ENCODE assay signal across 27 cellular contexts in genomic region chr22:20580179-20580578, GRCh38.
A peak's percentile ranks its signal among the peaks of the same experiment; 100 is the strongest.
DNase-seq lines count a peak whose midpoint lies in the region; ATAC-seq, FAIRE-seq and TF ChIP-seq lines count a peak whose summit lies in the region.
"Had no signal": no experiment of that assay in that cellular context is flagged by ENCODE, and none has a peak within 500 bp of the region (broad histone marks: within the 10 kb centered on the region; RNA-seq: fewer than 3 reads in every experiment).

No MANE protein-coding gene starts in this region.

- H3K36me3 Mint-ChIP-seq in Calu3 (ENCODE audit: insufficient read depth, unreplicated experiment) (peaks cover 40% of the 10 kb centered on the region), osteocyte (ENCODE audit: unreplicated experiment) (peaks cover 22% of the 10 kb centered on the region)

- no peak overlapping the region for H3K4me3 ChIP-seq in H1 (ENCODE audit: extremely low read depth in 1 of 4, insufficient read depth in 2 of 4, low read depth in 3 of 4, low read length in 4 of 4)
- H3K4me3 ChIP-seq: dorsolateral prefrontal cortex, left ventricle myocardium inferior, suprapubic skin, uterus had no signal

- H2BK20ac ChIP-seq in H1 (ENCODE audit: low read length) = no peak overlapping the region

- no peak overlapping the region for H4K5ac ChIP-seq in H1 (ENCODE audit: insufficient read length, low read depth, low read length)

- no peak overlapping the region for H2BK120ac ChIP-seq in H1 (replicated peaks; ENCODE audit: low read depth, low read length)

- H3K14ac ChIP-seq in H1 (ENCODE audit: insufficient read length) = no peak overlapping the region

- H2AFZ ChIP-seq in H1 (ENCODE audit: low read length) = no peak overlapping the region

- no peak overlapping the region for H3K18ac ChIP-seq in H1 (ENCODE audit: extremely low read depth, low read length)

- H3K9me3 Mint-ChIP-seq in Calu3 (ENCODE audit: low read depth, unreplicated experiment) (no peaks in the 10 kb centered on the region), osteocyte (ENCODE audit: unreplicated experiment) (no peaks in the 10 kb centered on the region)

- H3K27me3 Mint-ChIP-seq in Calu3 (ENCODE audit: unreplicated experiment) (no peaks in the 10 kb centered on the region), osteocyte (ENCODE audit: unreplicated experiment) (no peaks in the 10 kb centered on the region)

- TF ChIP-seq CTCF in Calu3 (IDR thresholded peaks at IDR 0.05; ENCODE audit: unreplicated experiment) = no peak
- no peak for TF ChIP-seq CTCF in H1 (IDR thresholded peaks at IDR 0.05; ENCODE audit: control extremely low read depth in 1 of 3, insufficient read depth in 1 of 3, low read depth in 1 of 3, low read length in 3 of 3)
- no peak for TF ChIP-seq CTCF in osteocyte (IDR thresholded peaks at IDR 0.05)

- H2BK12ac ChIP-seq in H1 (ENCODE audit: low read depth, low read length) = no peak overlapping the region

- no peak overlapping the region for H3K23ac ChIP-seq in H1 (ENCODE audit: insufficient read length)

- no peak for TF ChIP-seq RAD21 in H1 (IDR thresholded peaks at IDR 0.05 in 1 of 2, conservative IDR thresholded peaks at IDR 0.05 in 1 of 2; ENCODE audit: low read depth in 2 of 2, low read length in 2 of 2)

- BruUV-seq in Calu3 (replicated peaks; lab: Mats Ljungman, UMichigan) = no TSS peak

- peaks cover 3 to 11% of the 10 kb centered on the region in 2 experiments for H4K20me1 ChIP-seq in H1 (replicated peaks in 1 of 2; ENCODE audit: control insufficient read depth in 1 of 2, insufficient read depth in 2 of 2, low read length in 2 of 2)

- no peak overlapping the region for H3K9ac ChIP-seq in H1 (replicated peaks in 1 of 4; ENCODE audit: extremely low read depth in 1 of 4, low read depth in 3 of 4, low read length in 3 of 4)

- no peak for ATAC-seq in GM21576 (IDR thresholded peaks at IDR 0.05; ENCODE audit: unreplicated experiment)

- no peaks in the 10 kb centered on the region for H3K23me2 ChIP-seq in H1 (ENCODE audit: low read depth, low read length)

- H3K27me3 ChIP-seq in H1 (replicated peaks in 1 of 4; ENCODE audit: control insufficient read depth in 3 of 4, extremely low read depth in 1 of 4, insufficient read depth in 3 of 4, low read length in 3 of 4) = no peaks in the 10 kb centered on the region
- H3K27me3 ChIP-seq: dorsolateral prefrontal cortex, suprapubic skin, uterus had no signal

- POLR2A ChIA-PET in H1 (lab: Charles Lee; ENCODE audit: partially characterized antibody) = interaction anchor here (1.5 kb wide), 1 partner anchor 8 kb away, joined by 5 read pairs; no protein-coding TSS in a partner anchor

- no peaks in the 10 kb centered on the region for H3K79me2 ChIP-seq in H1 (ENCODE audit: control insufficient read depth in 1 of 2, insufficient read depth in 2 of 2, low read length in 2 of 2)

- H2AK5ac ChIP-seq in H1 (ENCODE audit: low read depth, low read length) = no peak overlapping the region

- H3K9me3 ChIP-seq in H1 (ENCODE audit: insufficient read depth in 2 of 2, low read depth in 1 of 2, low read length in 1 of 2) = no peaks in the 10 kb centered on the region
- H3K9me3 ChIP-seq: left ventricle myocardium inferior, suprapubic skin, uterus had no signal

- peaks cover 7 to 21% (median 15%) of the 10 kb centered on the region in 4 experiments for H3K36me3 ChIP-seq in H1 (ENCODE audit: control insufficient read depth in 2 of 4, insufficient read depth in 4 of 4, low read length in 3 of 4)
- H3K36me3 ChIP-seq: uterus had no signal

- no peak overlapping the region for H3K4ac ChIP-seq in H1 (replicated peaks; ENCODE audit: insufficient read length, low read depth, low read length)

- H3K4me1 Mint-ChIP-seq in Calu3 (ENCODE audit: low read depth, unreplicated experiment) (no peaks in the 10 kb centered on the region), osteocyte (ENCODE audit: unreplicated experiment) (peaks cover 21% of the 10 kb centered on the region)

- peak; percentile 16 for DNase-seq in activated T-cell treated with anti-CD3 and anti-CD28 coated beads, Interleukin-2, amount 50 U/mL, for 1 hour
- no peak for DNase-seq in activated T-cell treated with anti-CD3 and anti-CD28 coated beads for 4 hours
- no peak for DNase-seq in Calu3
- DNase-seq in H1 (ENCODE audit: low read depth in 1 of 2, low spot score in 2 of 2) = no peak
- no peak for DNase-seq in osteocyte (ENCODE audit: extremely low spot score, unreplicated experiment)
- no peak for DNase-seq in stimulated activated CD8-positive, alpha-beta memory T cell treated with anti-CD3 and anti-CD28 coated beads, Interleukin-4, amount 100 ng/mL, for 48 hours
- DNase-seq in AML-193 (lab: John Stamatoyannopoulos, UW) = no peak
- DNase-seq: activated CD4-positive, alpha-beta T cell treated with anti-CD3 and anti-CD28 coated beads, Interleukin-2, amount 50 U/mL, for 4 hours; anterior cingulate cortex; caudate nucleus; DMS53; dorsolateral prefrontal cortex; foreskin fibroblast; midbrain; MM.1S; NCI-H1694 treated with DMSO at 0.1 percent for 48 hours; retina; SHP77; stimulated activated CD4-positive, alpha-beta T cell treated with anti-CD3 and anti-CD28 coated beads, Interleukin-12 subunit alpha, Interleukin-12 subunit beta, amount 100 ng/mL, for 4 hours; SW 1271; uterus had no signal

- no peak overlapping the region for H3K4me2 ChIP-seq in H1 (ENCODE audit: insufficient read depth in 1 of 2, low read depth in 2 of 2, low read length in 2 of 2)

- no peak overlapping the region for H2BK5ac ChIP-seq in H1 (ENCODE audit: low read depth, low read length)

- peak overlapping the region; percentile 42; the same call in 1 of the 2 replicates for H4K8ac ChIP-seq in H1 (ENCODE audit: extremely low read depth, insufficient read depth, low read length)

- no peak overlapping the region for H3K56ac ChIP-seq in H1 (replicated peaks; ENCODE audit: insufficient read length, low read depth, low read length)

- WGBS in H1 (ENCODE audit: extremely low coverage in 1 of 2, insufficient coverage in 1 of 2, insufficient read length in 1 of 2, insufficient replicate concordance in 2 of 2, low coverage in 1 of 2, low lambda C conversion rate in 2 of 2, missing lambda C conversion rate in 1 of 2), 2 experiments = 80% methylated on average over 4 of the region's 7 CpGs; no CpG with 5 or more reads in 1 of the 2 experiments

- H3K4me3 Mint-ChIP-seq in Calu3 (ENCODE audit: low read depth, unreplicated experiment) (no peak overlapping the region), osteocyte (ENCODE audit: unreplicated experiment) (no peak overlapping the region)

- no peak overlapping the region for H4K91ac ChIP-seq in H1 (replicated peaks; ENCODE audit: insufficient read length, low read length)

- H2BK15ac ChIP-seq in H1 (ENCODE audit: low read length) = no peak overlapping the region

- intact Hi-C loops in Calu3 (cut with micrococcal nuclease; ENCODE audit: unreplicated experiment) = no loop called here

- H3K4me1 ChIP-seq in H1 (replicated peaks in 1 of 4; ENCODE audit: control insufficient read depth in 3 of 4, insufficient read depth in 4 of 4, low read length in 3 of 4) = no peaks in the 10 kb centered on the region
- H3K4me1 ChIP-seq: uterus had no signal

- FAIRE-seq in H1 (lab: Jason Lieb, UNC) = no peak
- FAIRE-seq: GM12891 had no signal

- no peak for TF ChIP-seq EP300 in H1 (IDR thresholded peaks at IDR 0.05; ENCODE audit: borderline replicate concordance in 1 of 2, low read depth in 2 of 2, low read length in 2 of 2)

- no peak for TF ChIP-seq POLR2A in H1 (IDR thresholded peaks at IDR 0.05; ENCODE audit: control extremely low read depth in 1 of 2, low read depth in 2 of 2, low read length in 2 of 2)

- CTCF ChIA-PET in Calu3 (lab: Charles Lee) = no interaction called here
- CTCF ChIA-PET in H1 (lab: Charles Lee; ENCODE audit: partially characterized antibody) = interaction anchor here (1.0 to 26.7 kb wide), 2 partner anchors 10 to 13 kb away, joined by 3 to 366 read pairs; no protein-coding TSS in a partner anchor

- H3K27ac Mint-ChIP-seq in Calu3 (ENCODE audit: unreplicated experiment) (peak overlapping the region; percentile 44), osteocyte (ENCODE audit: unreplicated experiment) (peak overlapping the region; percentile 50)

- no peaks in the 10 kb centered on the region; the same call in 1 of the 2 replicates for H3K79me1 ChIP-seq in H1 (ENCODE audit: low read depth, low read length)

- H3K27ac ChIP-seq in H1 (ENCODE audit: low read depth, low read length) = no peak overlapping the region
- H3K27ac ChIP-seq: C4-2B, epithelial cell of prostate, left ventricle myocardium inferior, suprapubic skin, uterus had no signal

TF ChIP-seq in H1, 55 proteins besides CTCF, POLR2A, EP300 and RAD21:
- TF ChIP-seq FOSL1 (IDR thresholded peaks at IDR 0.05; ENCODE audit: insufficient read depth, low read depth, low read length) = no peak
- no peak for TF ChIP-seq CBX8 (IDR thresholded peaks at IDR 0.05; ENCODE audit: borderline replicate concordance, low read depth, low read length)
TF ChIP-seq in H1: peak in this region for 0.
